ENCODE assay signal across 3 cellular contexts in the genomic region with DNA sequence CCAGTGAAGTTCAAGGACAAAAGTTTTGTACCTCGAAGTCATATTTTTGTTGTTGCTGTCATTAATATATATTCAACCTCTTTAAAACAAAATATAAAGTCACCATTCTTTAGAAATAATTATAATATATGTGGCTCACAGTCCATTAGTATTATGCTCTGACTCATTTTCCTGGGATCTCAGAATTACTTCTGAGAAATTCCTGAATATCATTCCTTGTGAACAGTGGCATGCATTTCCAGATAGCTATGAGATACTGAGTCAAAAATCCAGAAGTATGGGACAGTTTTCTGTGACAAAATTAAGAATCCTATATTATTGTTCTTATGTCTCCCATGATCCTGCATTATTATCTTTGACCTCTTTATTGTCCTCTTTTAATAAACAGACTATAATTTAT.
TF ChIP-seq lines count a peak whose summit lies in the region.

No MANE protein-coding gene starts in this region.

TF ChIP-seq in IMR-90, 13 proteins besides CTCF, POLR2A, EP300 and RAD21:
- TF ChIP-seq SMC3 (IDR thresholded peaks at IDR 0.05; ENCODE audit: low read depth, low read length) (no peak), NFE2L2 (IDR thresholded peaks at IDR 0.05; ENCODE audit: low read depth, low read length) (no peak), MAFK (IDR thresholded peaks at IDR 0.05; ENCODE audit: low read depth, low read length) (no peak), USF2 (IDR thresholded peaks at IDR 0.05; ENCODE audit: low read depth, low read length) (no peak), RCOR1 (IDR thresholded peaks at IDR 0.05; ENCODE audit: insufficient replicate concordance, low read length) (no peak), MAZ (IDR thresholded peaks at IDR 0.05; ENCODE audit: borderline replicate concordance, low read depth, low read length) (no peak), BHLHE40 (IDR thresholded peaks at IDR 0.05; ENCODE audit: low read depth, low read length) (no peak), RFX5 (IDR thresholded peaks at IDR 0.05; ENCODE audit: low read depth, low read length) (no peak), FOS (IDR thresholded peaks at IDR 0.05; ENCODE audit: low read depth, low read length) (no peak), MXI1 (IDR thresholded peaks at IDR 0.05; ENCODE audit: borderline replicate concordance, low read depth, low read length) (no peak), CHD1 (IDR thresholded peaks at IDR 0.05; ENCODE audit: low read depth, low read length) (no peak), CEBPB (IDR thresholded peaks at IDR 0.05; ENCODE audit: low read depth, low read length) (no peak)
- TF ChIP-seq, protein P1, sequence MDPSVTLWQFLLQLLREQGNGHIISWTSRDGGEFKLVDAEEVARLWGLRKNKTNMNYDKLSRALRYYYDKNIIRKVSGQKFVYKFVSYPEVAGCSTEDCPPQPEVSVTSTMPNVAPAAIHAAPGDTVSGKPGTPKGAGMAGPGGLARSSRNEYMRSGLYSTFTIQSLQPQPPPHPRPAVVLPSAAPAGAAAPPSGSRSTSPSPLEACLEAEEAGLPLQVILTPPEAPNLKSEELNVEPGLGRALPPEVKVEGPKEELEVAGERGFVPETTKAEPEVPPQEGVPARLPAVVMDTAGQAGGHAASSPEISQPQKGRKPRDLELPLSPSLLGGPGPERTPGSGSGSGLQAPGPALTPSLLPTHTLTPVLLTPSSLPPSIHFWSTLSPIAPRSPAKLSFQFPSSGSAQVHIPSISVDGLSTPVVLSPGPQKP (IDR thresholded peaks at IDR 0.05; ENCODE audit: borderline replicate concordance, low read depth, low read length), result no peak

TF ChIP-seq in K562, 482 proteins besides CTCF, POLR2A, EP300 and RAD21:
- no peak for TF ChIP-seq CAMTA2 (CRISPR knock-in tag; conservative IDR thresholded peaks at IDR 0.05)
- TF ChIP-seq GTF2F1 (IDR thresholded peaks at IDR 0.05; ENCODE audit: low read depth, low read length), result no peak
- TF ChIP-seq, protein P2, sequence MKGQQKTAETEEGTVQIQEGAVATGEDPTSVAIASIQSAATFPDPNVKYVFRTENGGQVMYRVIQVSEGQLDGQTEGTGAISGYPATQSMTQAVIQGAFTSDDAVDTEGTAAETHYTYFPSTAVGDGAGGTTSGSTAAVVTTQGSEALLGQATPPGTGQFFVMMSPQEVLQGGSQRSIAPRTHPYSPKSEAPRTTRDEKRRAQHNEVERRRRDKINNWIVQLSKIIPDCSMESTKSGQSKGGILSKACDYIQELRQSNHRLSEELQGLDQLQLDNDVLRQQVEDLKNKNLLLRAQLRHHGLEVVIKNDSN (CRISPR knock-in tag; IDR thresholded peaks at IDR 0.05), result no peak
- TF ChIP-seq, protein P3, sequence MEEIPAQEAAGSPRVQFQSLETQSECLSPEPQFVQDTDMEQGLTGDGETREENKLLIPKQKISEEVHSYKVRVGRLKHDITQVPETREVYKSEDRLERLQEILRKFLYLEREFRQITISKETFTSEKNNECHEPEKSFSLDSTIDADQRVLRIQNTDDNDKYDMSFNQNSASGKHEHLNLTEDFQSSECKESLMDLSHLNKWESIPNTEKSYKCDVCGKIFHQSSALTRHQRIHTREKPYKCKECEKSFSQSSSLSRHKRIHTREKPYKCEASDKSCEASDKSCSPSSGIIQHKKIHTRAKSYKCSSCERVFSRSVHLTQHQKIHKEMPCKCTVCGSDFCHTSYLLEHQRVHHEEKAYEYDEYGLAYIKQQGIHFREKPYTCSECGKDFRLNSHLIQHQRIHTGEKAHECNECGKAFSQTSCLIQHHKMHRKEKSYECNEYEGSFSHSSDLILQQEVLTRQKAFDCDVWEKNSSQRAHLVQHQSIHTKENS (CRISPR knock-in tag; IDR thresholded peaks at IDR 0.05), result no peak
- TF ChIP-seq CHCHD3 (CRISPR knock-in tag; IDR thresholded peaks at IDR 0.05), result no peak
- TF ChIP-seq, protein P4, sequence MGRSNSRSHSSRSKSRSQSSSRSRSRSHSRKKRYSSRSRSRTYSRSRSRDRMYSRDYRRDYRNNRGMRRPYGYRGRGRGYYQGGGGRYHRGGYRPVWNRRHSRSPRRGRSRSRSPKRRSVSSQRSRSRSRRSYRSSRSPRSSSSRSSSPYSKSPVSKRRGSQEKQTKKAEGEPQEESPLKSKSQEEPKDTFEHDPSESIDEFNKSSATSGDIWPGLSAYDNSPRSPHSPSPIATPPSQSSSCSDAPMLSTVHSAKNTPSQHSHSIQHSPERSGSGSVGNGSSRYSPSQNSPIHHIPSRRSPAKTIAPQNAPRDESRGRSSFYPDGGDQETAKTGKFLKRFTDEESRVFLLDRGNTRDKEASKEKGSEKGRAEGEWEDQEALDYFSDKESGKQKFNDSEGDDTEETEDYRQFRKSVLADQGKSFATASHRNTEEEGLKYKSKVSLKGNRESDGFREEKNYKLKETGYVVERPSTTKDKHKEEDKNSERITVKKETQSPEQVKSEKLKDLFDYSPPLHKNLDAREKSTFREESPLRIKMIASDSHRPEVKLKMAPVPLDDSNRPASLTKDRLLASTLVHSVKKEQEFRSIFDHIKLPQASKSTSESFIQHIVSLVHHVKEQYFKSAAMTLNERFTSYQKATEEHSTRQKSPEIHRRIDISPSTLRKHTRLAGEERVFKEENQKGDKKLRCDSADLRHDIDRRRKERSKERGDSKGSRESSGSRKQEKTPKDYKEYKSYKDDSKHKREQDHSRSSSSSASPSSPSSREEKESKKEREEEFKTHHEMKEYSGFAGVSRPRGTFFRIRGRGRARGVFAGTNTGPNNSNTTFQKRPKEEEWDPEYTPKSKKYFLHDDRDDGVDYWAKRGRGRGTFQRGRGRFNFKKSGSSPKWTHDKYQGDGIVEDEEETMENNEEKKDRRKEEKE (IDR thresholded peaks at IDR 0.05; ENCODE audit: borderline replicate concordance in 1 of 2, control insufficient read depth in 1 of 2, low read depth in 2 of 2, low read length in 1 of 2), result no peak
- TF ChIP-seq ZFP30 (CRISPR knock-in tag; IDR thresholded peaks at IDR 0.05; ENCODE audit: borderline replicate concordance), result no peak
- TF ChIP-seq NUFIP1 (IDR thresholded peaks at IDR 0.05; ENCODE audit: partially characterized antibody), result no peak
- TF ChIP-seq ZNF740 (CRISPR knock-in tag; IDR thresholded peaks at IDR 0.05), result no peak
- no peak for TF ChIP-seq ZNF740 (tag; IDR thresholded peaks at IDR 0.05)
- TF ChIP-seq ARNT (IDR thresholded peaks at IDR 0.05), result no peak
- no peak for TF ChIP-seq PHB (CRISPR knock-in tag; IDR thresholded peaks at IDR 0.05)
- no peak for TF ChIP-seq CC2D1A (IDR thresholded peaks at IDR 0.05)
- no peak for TF ChIP-seq MECOM (CRISPR knock-in tag; IDR thresholded peaks at IDR 0.05)
- TF ChIP-seq ZNF584 (CRISPR knock-in tag; IDR thresholded peaks at IDR 0.05; ENCODE audit: low read depth), result no peak
- no peak for TF ChIP-seq MTA3 (IDR thresholded peaks at IDR 0.05; ENCODE audit: borderline replicate concordance)
- TF ChIP-seq, protein P5, sequence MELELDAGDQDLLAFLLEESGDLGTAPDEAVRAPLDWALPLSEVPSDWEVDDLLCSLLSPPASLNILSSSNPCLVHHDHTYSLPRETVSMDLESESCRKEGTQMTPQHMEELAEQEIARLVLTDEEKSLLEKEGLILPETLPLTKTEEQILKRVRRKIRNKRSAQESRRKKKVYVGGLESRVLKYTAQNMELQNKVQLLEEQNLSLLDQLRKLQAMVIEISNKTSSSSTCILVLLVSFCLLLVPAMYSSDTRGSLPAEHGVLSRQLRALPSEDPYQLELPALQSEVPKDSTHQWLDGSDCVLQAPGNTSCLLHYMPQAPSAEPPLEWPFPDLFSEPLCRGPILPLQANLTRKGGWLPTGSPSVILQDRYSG (tag; conservative IDR thresholded peaks at IDR 0.05; ENCODE audit: low read depth), result no peak
- TF ChIP-seq RFX5 (IDR thresholded peaks at IDR 0.05; ENCODE audit: low read depth, low read length), result no peak
- no peak for TF ChIP-seq HSF4 (CRISPR knock-in tag; IDR thresholded peaks at IDR 0.05; ENCODE audit: borderline replicate concordance)
- no peak for TF ChIP-seq KHSRP (IDR thresholded peaks at IDR 0.05)

TF ChIP-seq in SK-N-SH treated with all-trans-retinoic acid at 6 μM for 48 hours, 23 proteins besides CTCF, POLR2A, EP300 and RAD21:
- TF ChIP-seq TSHZ2 (CRISPR knock-in tag; IDR thresholded peaks at IDR 0.05) (no peak), PPARA (CRISPR knock-in tag; IDR thresholded peaks at IDR 0.05; ENCODE audit: borderline replicate concordance) (no peak), TCF4 (CRISPR knock-in tag; IDR thresholded peaks at IDR 0.05; ENCODE audit: borderline replicate concordance) (no peak), OSR1 (CRISPR knock-in tag; IDR thresholded peaks at IDR 0.05) (no peak), GLIS3 (CRISPR knock-in tag; IDR thresholded peaks at IDR 0.05) (no peak), TOX (CRISPR knock-in tag; IDR thresholded peaks at IDR 0.05; ENCODE audit: borderline replicate concordance) (no peak), ARNTL (CRISPR knock-in tag; IDR thresholded peaks at IDR 0.05; ENCODE audit: borderline replicate concordance, low read depth) (no peak), ZNF565 (CRISPR knock-in tag; conservative IDR thresholded peaks at IDR 0.05; ENCODE audit: low read depth) (no peak), BACH2 (CRISPR knock-in tag; IDR thresholded peaks at IDR 0.05; ENCODE audit: borderline replicate concordance) (no peak), CSDC2 (CRISPR knock-in tag; IDR thresholded peaks at IDR 0.05) (no peak), SNAI2 (CRISPR knock-in tag; IDR thresholded peaks at IDR 0.05) (no peak), RARB (CRISPR knock-in tag; IDR thresholded peaks at IDR 0.05) (no peak), ZNF70 (CRISPR knock-in tag; IDR thresholded peaks at IDR 0.05) (no peak), ESRRG (CRISPR knock-in tag; IDR thresholded peaks at IDR 0.05) (no peak), ISL1 (CRISPR knock-in tag; IDR thresholded peaks at IDR 0.05) (no peak), ZNF8 (CRISPR knock-in tag; IDR thresholded peaks at IDR 0.05) (no peak)
- TF ChIP-seq, protein P6, sequence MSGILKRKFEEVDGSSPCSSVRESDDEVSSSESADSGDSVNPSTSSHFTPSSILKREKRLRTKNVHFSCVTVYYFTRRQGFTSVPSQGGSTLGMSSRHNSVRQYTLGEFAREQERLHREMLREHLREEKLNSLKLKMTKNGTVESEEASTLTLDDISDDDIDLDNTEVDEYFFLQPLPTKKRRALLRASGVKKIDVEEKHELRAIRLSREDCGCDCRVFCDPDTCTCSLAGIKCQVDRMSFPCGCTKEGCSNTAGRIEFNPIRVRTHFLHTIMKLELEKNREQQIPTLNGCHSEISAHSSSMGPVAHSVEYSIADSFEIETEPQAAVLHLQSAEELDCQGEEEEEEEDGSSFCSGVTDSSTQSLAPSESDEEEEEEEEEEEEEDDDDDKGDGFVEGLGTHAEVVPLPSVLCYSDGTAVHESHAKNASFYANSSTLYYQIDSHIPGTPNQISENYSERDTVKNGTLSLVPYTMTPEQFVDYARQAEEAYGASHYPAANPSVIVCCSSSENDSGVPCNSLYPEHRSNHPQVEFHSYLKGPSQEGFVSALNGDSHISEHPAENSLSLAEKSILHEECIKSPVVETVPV (CRISPR knock-in tag; IDR thresholded peaks at IDR 0.05), result no peak
- TF ChIP-seq, protein P7, sequence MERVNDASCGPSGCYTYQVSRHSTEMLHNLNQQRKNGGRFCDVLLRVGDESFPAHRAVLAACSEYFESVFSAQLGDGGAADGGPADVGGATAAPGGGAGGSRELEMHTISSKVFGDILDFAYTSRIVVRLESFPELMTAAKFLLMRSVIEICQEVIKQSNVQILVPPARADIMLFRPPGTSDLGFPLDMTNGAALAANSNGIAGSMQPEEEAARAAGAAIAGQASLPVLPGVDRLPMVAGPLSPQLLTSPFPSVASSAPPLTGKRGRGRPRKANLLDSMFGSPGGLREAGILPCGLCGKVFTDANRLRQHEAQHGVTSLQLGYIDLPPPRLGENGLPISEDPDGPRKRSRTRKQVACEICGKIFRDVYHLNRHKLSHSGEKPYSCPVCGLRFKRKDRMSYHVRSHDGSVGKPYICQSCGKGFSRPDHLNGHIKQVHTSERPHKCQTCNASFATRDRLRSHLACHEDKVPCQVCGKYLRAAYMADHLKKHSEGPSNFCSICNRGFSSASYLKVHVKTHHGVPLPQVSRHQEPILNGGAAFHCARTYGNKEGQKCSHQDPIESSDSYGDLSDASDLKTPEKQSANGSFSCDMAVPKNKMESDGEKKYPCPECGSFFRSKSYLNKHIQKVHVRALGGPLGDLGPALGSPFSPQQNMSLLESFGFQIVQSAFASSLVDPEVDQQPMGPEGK (CRISPR knock-in tag; IDR thresholded peaks at IDR 0.05; ENCODE audit: borderline replicate concordance), result no peak
- TF ChIP-seq, protein P8, sequence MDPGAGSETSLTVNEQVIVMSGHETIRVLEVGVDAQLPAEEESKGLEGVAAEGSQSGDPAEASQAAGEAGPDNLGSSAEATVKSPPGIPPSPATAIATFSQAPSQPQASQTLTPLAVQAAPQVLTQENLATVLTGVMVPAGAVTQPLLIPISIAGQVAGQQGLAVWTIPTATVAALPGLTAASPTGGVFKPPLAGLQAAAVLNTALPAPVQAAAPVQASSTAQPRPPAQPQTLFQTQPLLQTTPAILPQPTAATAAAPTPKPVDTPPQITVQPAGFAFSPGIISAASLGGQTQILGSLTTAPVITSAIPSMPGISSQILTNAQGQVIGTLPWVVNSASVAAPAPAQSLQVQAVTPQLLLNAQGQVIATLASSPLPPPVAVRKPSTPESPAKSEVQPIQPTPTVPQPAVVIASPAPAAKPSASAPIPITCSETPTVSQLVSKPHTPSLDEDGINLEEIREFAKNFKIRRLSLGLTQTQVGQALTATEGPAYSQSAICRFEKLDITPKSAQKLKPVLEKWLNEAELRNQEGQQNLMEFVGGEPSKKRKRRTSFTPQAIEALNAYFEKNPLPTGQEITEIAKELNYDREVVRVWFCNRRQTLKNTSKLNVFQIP (CRISPR knock-in tag; IDR thresholded peaks at IDR 0.05; ENCODE audit: borderline replicate concordance, low read depth), result no peak
- TF ChIP-seq, protein P9, sequence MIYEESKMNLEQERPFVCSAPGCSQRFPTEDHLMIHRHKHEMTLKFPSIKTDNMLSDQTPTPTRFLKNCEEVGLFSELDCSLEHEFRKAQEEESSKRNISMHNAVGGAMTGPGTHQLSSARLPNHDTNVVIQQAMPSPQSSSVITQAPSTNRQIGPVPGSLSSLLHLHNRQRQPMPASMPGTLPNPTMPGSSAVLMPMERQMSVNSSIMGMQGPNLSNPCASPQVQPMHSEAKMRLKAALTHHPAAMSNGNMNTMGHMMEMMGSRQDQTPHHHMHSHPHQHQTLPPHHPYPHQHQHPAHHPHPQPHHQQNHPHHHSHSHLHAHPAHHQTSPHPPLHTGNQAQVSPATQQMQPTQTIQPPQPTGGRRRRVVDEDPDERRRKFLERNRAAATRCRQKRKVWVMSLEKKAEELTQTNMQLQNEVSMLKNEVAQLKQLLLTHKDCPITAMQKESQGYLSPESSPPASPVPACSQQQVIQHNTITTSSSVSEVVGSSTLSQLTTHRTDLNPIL (CRISPR knock-in tag; IDR thresholded peaks at IDR 0.05; ENCODE audit: low read depth), result no peak
